ENCODE assay signal across 19 cellular contexts in genomic region chr9:82054264-82055015, GRCh38.
A peak's percentile ranks its signal among the peaks of the same experiment; 100 is the strongest.
DNase-seq lines count a peak whose midpoint lies in the region; ATAC-seq and TF ChIP-seq lines count a peak whose summit lies in the region.
"Had no signal": no experiment of that assay in that cellular context is flagged by ENCODE, and none has a peak within 500 bp of the region (broad histone marks: within the 10 kb centered on the region; RNA-seq: fewer than 3 reads in every experiment).

No MANE protein-coding gene starts in this region.

- H2BK5ac ChIP-seq in mesenchymal stem cell (ENCODE audit: low read depth, low read length, poor library complexity, severe bottlenecking), result no peak overlapping the region

- H3K4me3 ChIP-seq in right cardiac atrium (ENCODE audit: low read length) (no peak overlapping the region), heart left ventricle (no peak overlapping the region), mesenchymal stem cell (ENCODE audit: insufficient read depth in 1 of 2, low read depth in 1 of 2, low read length in 2 of 2) (no peak overlapping the region), spleen (no peak overlapping the region)
- H3K4me3 ChIP-seq: A549; BLaER1 treated with 17β-estradiol and CSF1 and Interleukin-3, amounts not matched to agents 10 nM and 100 nM; GM12878 had no signal

- no peak overlapping the region for H3K23ac ChIP-seq in mesenchymal stem cell (ENCODE audit: low read length in 2 of 2)

- H3K4ac ChIP-seq in mesenchymal stem cell (ENCODE audit: low read depth in 1 of 2, low read length in 2 of 2), result no peak overlapping the region

- no peak overlapping the region for H2BK12ac ChIP-seq in mesenchymal stem cell (ENCODE audit: low read length in 2 of 2)

- H3K27ac ChIP-seq in right cardiac atrium (ENCODE audit: low read length) (no peak overlapping the region), heart left ventricle (no peak overlapping the region), mesenchymal stem cell (ENCODE audit: low read length, poor library complexity, severe bottlenecking) (no peak overlapping the region), spleen (no peak overlapping the region)
- H3K27ac ChIP-seq: 22Rv1; A549; BLaER1 treated with 17β-estradiol and CSF1 and Interleukin-3, amounts not matched to agents 10 nM and 100 nM; C4-2B had no signal

- in situ Hi-C loops in G401 (cut with HindIII; ENCODE audit: low sequenced_read_pairs), result no loop called here

- H3K4me2 ChIP-seq in mesenchymal stem cell (ENCODE audit: low read length, poor library complexity, severe bottlenecking), result no peak overlapping the region
- H3K4me2 ChIP-seq: A549; BLaER1 treated with 17β-estradiol and CSF1 and Interleukin-3, amounts not matched to agents 10 nM and 100 nM had no signal

- H3K27me3 ChIP-seq in right cardiac atrium (ENCODE audit: control insufficient read depth, insufficient read depth), result no peaks in the 10 kb centered on the region
- H3K27me3 ChIP-seq in heart left ventricle, result no peaks in the 10 kb centered on the region
- H3K27me3 ChIP-seq in mesenchymal stem cell (ENCODE audit: control insufficient read depth in 1 of 2, insufficient read depth in 1 of 2, low read length in 2 of 2), result no peaks in the 10 kb centered on the region
- H3K27me3 ChIP-seq in spleen (replicated peaks in 1 of 7), result no peaks in the 10 kb centered on the region
- H3K27me3 ChIP-seq: BLaER1 treated with 17β-estradiol and CSF1 and Interleukin-3, amounts not matched to agents 10 nM and 100 nM had no signal

- no peak overlapping the region for H2BK15ac ChIP-seq in mesenchymal stem cell (ENCODE audit: low read depth, poor library complexity, severe bottlenecking)

- peak overlapping the region; percentile 61 for H4K91ac ChIP-seq in mesenchymal stem cell (ENCODE audit: low read length)

- ATAC-seq in right cardiac atrium (no peak), heart left ventricle (no peak)
- ATAC-seq: A549; CD8-positive, alpha-beta T cell; GM12878 had no signal

- no peak overlapping the region for H3K14ac ChIP-seq in mesenchymal stem cell (ENCODE audit: low read length in 2 of 2)

- no peaks in the 10 kb centered on the region for H3K79me1 ChIP-seq in mesenchymal stem cell (replicated peaks; ENCODE audit: low read length, poor library complexity, severe bottlenecking)

- no peak overlapping the region for H2AK5ac ChIP-seq in mesenchymal stem cell (ENCODE audit: low read length, severe bottlenecking)

- peak in 2 of 3 donors; percentile 32 to 48 for DNase-seq in right cardiac atrium
- DNase-seq in heart left ventricle, result no peak
- peak; percentile 39 for DNase-seq in G401 (ENCODE audit: low spot score)
- DNase-seq in mesenchymal stem cell, result no peak
- DNase-seq in spleen, result peak; percentile 73
- DNase-seq in NCI-H1105 treated with DMSO at 0.1 percent for 48 hours (lab: John Stamatoyannopoulos, UW), result no peak
- no peak for DNase-seq in mucosa of gallbladder (ENCODE audit: low spot score)
- DNase-seq: AML-193; Caco-2; Calu3; CD4-positive, alpha-beta T cell; CD8-positive, alpha-beta T cell; DMS79 treated with DMSO at 0.1 percent for 48 hours; GDM1 had no signal

- no peak for TF ChIP-seq POLR2A in heart left ventricle (IDR thresholded peaks at IDR 0.05)
- TF ChIP-seq POLR2A in spleen (IDR thresholded peaks at IDR 0.05), result no peak

- TF ChIP-seq CTCF in heart left ventricle (IDR thresholded peaks at IDR 0.05), result no peak
- no peak for TF ChIP-seq CTCF in spleen (IDR thresholded peaks at IDR 0.05 in 8 of 11, conservative IDR thresholded peaks at IDR 0.05 in 3 of 11)

- no peaks in the 10 kb centered on the region for H3K4me1 ChIP-seq in right cardiac atrium (ENCODE audit: control insufficient read depth, insufficient read depth, low read length)
- no peaks in the 10 kb centered on the region for H3K4me1 ChIP-seq in heart left ventricle
- no peaks in the 10 kb centered on the region for H3K4me1 ChIP-seq in mesenchymal stem cell (ENCODE audit: control insufficient read depth, insufficient read depth, low read depth, low read length)
- H3K4me1 ChIP-seq in spleen, result no peaks in the 10 kb centered on the region
- H3K4me1 ChIP-seq: A549, Caco-2 had no signal

- H2BK120ac ChIP-seq in mesenchymal stem cell (ENCODE audit: low read depth, low read length), result no peak overlapping the region

- intact Hi-C loops in right cardiac atrium (cut with DNase I) (no loop called here), heart left ventricle (cut with DNase I) (no loop called here), spleen (cut with DNase I; ENCODE audit: low total_unique reads) (no loop called here)

- no peaks in the 10 kb centered on the region for H3K36me3 ChIP-seq in heart left ventricle
- H3K36me3 ChIP-seq in mesenchymal stem cell (ENCODE audit: control insufficient read depth in 1 of 2, insufficient read depth in 2 of 2, low read depth in 1 of 2, low read length in 2 of 2), result no peaks in the 10 kb centered on the region
- H3K36me3 ChIP-seq in spleen, result no peaks in the 10 kb centered on the region
- H3K36me3 ChIP-seq: BLaER1 treated with 17β-estradiol and CSF1 and Interleukin-3, amounts not matched to agents 10 nM and 100 nM had no signal

- H3K9me3 ChIP-seq in right cardiac atrium (ENCODE audit: control insufficient read depth, low read length) (no peaks in the 10 kb centered on the region), heart left ventricle (no peaks in the 10 kb centered on the region), mesenchymal stem cell (ENCODE audit: control insufficient read depth, low read length) (no peaks in the 10 kb centered on the region), spleen (no peaks in the 10 kb centered on the region)
- H3K9me3 ChIP-seq: A549, Caco-2 had no signal

- no peak overlapping the region for H3K18ac ChIP-seq in mesenchymal stem cell (ENCODE audit: low read depth in 1 of 2, low read length in 2 of 2)

- no peak overlapping the region for H2AFZ ChIP-seq in mesenchymal stem cell (ENCODE audit: low read depth, low read length)

- H3K9ac ChIP-seq in mesenchymal stem cell (ENCODE audit: low read length), result no peak overlapping the region
- H3K9ac ChIP-seq: BLaER1 treated with 17β-estradiol and CSF1 and Interleukin-3, amounts not matched to agents 10 nM and 100 nM had no signal

- 97% methylated on average over 26 of the region's 26 CpGs for WGBS in right cardiac atrium
- 92 to 98% (median 96%) methylated on average over 8 to 26 of the region's 26 CpGs for WGBS in heart left ventricle, 4 donors
- WGBS in mesenchymal stem cell, result 97% methylated on average over 20 of the region's 26 CpGs
- 90 to 97% (median 96%) methylated on average over 12 to 26 of the region's 26 CpGs for WGBS in spleen, 5 donors

- H4K8ac ChIP-seq in mesenchymal stem cell (ENCODE audit: low read length), result no peak overlapping the region

Comparison
In these comparisons a context has a peak if more than half of its experiments do, and no peak if none do; other contexts are left out.
1. DNase-seq: peak in right cardiac atrium (2 of 3), G401 (single experiment) and spleen (single experiment); none in heart left ventricle (0 of 5), mesenchymal stem cell (single experiment), NCI-H1105 treated with DMSO at 0.1 percent for 48 hours (single experiment) and mucosa of gallbladder (single experiment).